Comparison of ENCODE assay signal across 29 cellular contexts in the genomic region with DNA sequence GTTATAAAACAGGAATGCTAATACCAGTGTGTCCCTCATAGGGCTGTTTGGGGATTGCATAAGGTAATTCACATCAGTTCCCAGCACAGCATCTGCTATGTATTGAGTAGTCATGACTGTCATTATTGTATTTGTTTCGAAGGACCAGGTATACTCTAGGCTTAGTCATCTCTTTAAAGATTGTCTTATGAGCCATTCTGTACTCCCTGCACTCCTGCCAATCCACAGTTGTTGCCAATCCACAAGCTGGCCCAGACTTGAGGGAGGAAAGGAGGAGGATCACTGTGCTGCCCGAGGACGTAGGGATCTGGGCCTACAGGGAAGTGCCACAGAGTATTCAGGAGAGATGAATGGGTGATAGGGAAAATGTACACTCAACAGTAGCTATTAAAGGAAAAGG.
DNase-seq lines count a peak whose midpoint lies in the region; ATAC-seq and TF ChIP-seq lines count a peak whose summit lies in the region.
"Had no signal": no experiment of that assay in that cellular context is flagged by ENCODE, and none has a peak within 500 bp of the region (broad histone marks: within the 10 kb centered on the region; RNA-seq: fewer than 3 reads in every experiment).

No MANE protein-coding gene starts in this region.

- no peaks in the 10 kb centered on the region for H4K20me1 ChIP-seq in PC-3 (ENCODE audit: low read length)

- ATAC-seq in PC-3 (peak; percentile 97), GM21576 (IDR thresholded peaks at IDR 0.05; ENCODE audit: unreplicated experiment) (no peak)
- ATAC-seq: activated CD8-positive, alpha-beta T cell treated with anti-CD3 and anti-CD28 coated beads, Interleukin-2, amount 10 ng/mL, durations not matched to agents 7 days and 5 days; activated naive CD8-positive, alpha-beta T cell treated with anti-CD3 and anti-CD28 coated beads, Interleukin-2, amount 50 U/mL, for 24 hours; GM12878; left lobe of liver; pancreas; sciatic nerve had no signal

- CTCF ChIA-PET in PC-3 (lab: Charles Lee), result interaction anchor here (0.9 kb wide), 1 partner anchor 14 kb away, joined by 4 read pairs; no protein-coding TSS in a partner anchor

- no peak overlapping the region for H3K4me2 ChIP-seq in PC-3 (ENCODE audit: low read length)
- H3K4me2 ChIP-seq: BLaER1 treated with 17β-estradiol and CSF1 and Interleukin-3, amounts not matched to agents 10 nM and 100 nM; PC-9 had no signal

- H3F3A ChIP-seq in PC-3 (ENCODE audit: low read length, unreplicated experiment), result no peaks in the 10 kb centered on the region

- no peak overlapping the region for H3K9ac ChIP-seq in PC-3 (ENCODE audit: low read length)
- H3K9ac ChIP-seq: BLaER1 treated with 17β-estradiol and CSF1 and Interleukin-3, amounts not matched to agents 10 nM and 100 nM had no signal

- H3K4me1 ChIP-seq in PC-3 (ENCODE audit: insufficient read depth, low read length), result peaks cover 22% of the 10 kb centered on the region
- peaks cover 6% of the 10 kb centered on the region for H3K4me1 ChIP-seq in BE2C
- no peaks in the 10 kb centered on the region for H3K4me1 ChIP-seq in uterus
- H3K4me1 ChIP-seq: pancreas had no signal

- H3K79me2 ChIP-seq in PC-3 (ENCODE audit: low read length), result no peaks in the 10 kb centered on the region

- peak; percentile 5 for DNase-seq in GM04504 (ENCODE audit: low read depth)
- DNase-seq in PC-3, result peak; percentile 81
- DNase-seq in epithelial cell of prostate (ENCODE audit: low read depth, low spot score), result peak; percentile 86
- peak; percentile 45 for DNase-seq in kidney tubule cell (ENCODE audit: low spot score)
- DNase-seq in BE2C, result no peak
- no peak for DNase-seq in NCI-H345 treated with DMSO at 0.1 percent for 48 hours (lab: John Stamatoyannopoulos, UW; ENCODE audit: unreplicated experiment)
- no peak for DNase-seq in uterus
- DNase-seq: activated CD4-positive, alpha-beta T cell treated with anti-CD3 and anti-CD28 coated beads for 1 hour; activated CD8-positive, alpha-beta T cell treated with anti-CD3 and anti-CD28 coated beads, Interleukin-2, amount 10 ng/mL, durations not matched to agents 7 days and 5 days; activated gamma-delta T cell treated with Interleukin-2 at 50 U/mL for 16 hours; activated naive CD8-positive, alpha-beta T cell treated with anti-CD3 and anti-CD28 coated beads, Interleukin-2, amount 50 U/mL, for 24 hours; activated T-cell treated with anti-CD3 and anti-CD28 coated beads for 4 hours; DND-41; foreskin melanocyte; MM.1S; NCI-H1417; NCI-H2081; NCI-H510A; pancreas; PC-9; stimulated activated naive CD4-positive, alpha-beta T cell treated with Interleukin-2 at 50 U/mL for 16 hours; T-helper 1 cell had no signal

- no peaks in the 10 kb centered on the region for H3K27me3 ChIP-seq in PC-3 (ENCODE audit: low read length)
- no peaks in the 10 kb centered on the region for H3K27me3 ChIP-seq in BE2C
- H3K27me3 ChIP-seq in uterus, result no peaks in the 10 kb centered on the region
- H3K27me3 ChIP-seq: BLaER1 treated with 17β-estradiol and CSF1 and Interleukin-3, amounts not matched to agents 10 nM and 100 nM; pancreas had no signal

- no peaks in the 10 kb centered on the region for H3K9me2 ChIP-seq in PC-3 (replicated peaks; ENCODE audit: low read length)

- POLR2A ChIA-PET in PC-3 (lab: Charles Lee; ENCODE audit: unreplicated experiment), result no interaction called here

- H3K9me3 ChIP-seq in PC-3 (ENCODE audit: low read length), result no peaks in the 10 kb centered on the region
- H3K9me3 ChIP-seq in BE2C, result 0 out of 2 replicates have a peak, but pooled peaks cover 2% of the 10 kb centered on the region
- H3K9me3 ChIP-seq in uterus, result no peaks in the 10 kb centered on the region
- H3K9me3 ChIP-seq: BLaER1 treated with 17β-estradiol and CSF1 and Interleukin-3, amounts not matched to agents 10 nM and 100 nM; pancreas; thoracic aorta had no signal

- H3K36me3 ChIP-seq in PC-3 (ENCODE audit: low read depth, low read length), result no peaks in the 10 kb centered on the region
- peaks cover 3% of the 10 kb centered on the region; the same call in 1 of the 2 replicates for H3K36me3 ChIP-seq in BE2C
- no peaks in the 10 kb centered on the region for H3K36me3 ChIP-seq in uterus
- H3K36me3 ChIP-seq: pancreas, thoracic aorta had no signal

- H3K27ac ChIP-seq in PC-3 (ENCODE audit: low read length), result peak overlapping the region; percentile 32
- H3K27ac ChIP-seq in epithelial cell of prostate, result peak overlapping the region; percentile 30
- H3K27ac ChIP-seq in uterus, result no peak overlapping the region
- H3K27ac ChIP-seq: BLaER1 treated with 17β-estradiol and CSF1 and Interleukin-3, amounts not matched to agents 10 nM and 100 nM; coronary artery; pancreas; PC-9; thoracic aorta had no signal

- no peak for TF ChIP-seq POLR2A in uterus (IDR thresholded peaks at IDR 0.05)

- intact Hi-C loops in PC-3 (cut with micrococcal nuclease), result no loop called here
- intact Hi-C loops in uterus (cut with DNase I; ENCODE audit: low total_unique reads), result no loop called here

- TF ChIP-seq CTCF in PC-3 (conservative IDR thresholded peaks at IDR 0.05; ENCODE audit: low read depth, low read length) (no peak), BE2C (IDR thresholded peaks at IDR 0.05; ENCODE audit: low read depth, low read length) (no peak), uterus (IDR thresholded peaks at IDR 0.05) (no peak)

- H3K4me3 ChIP-seq in PC-3 (ENCODE audit: low read length) (no peak overlapping the region), BE2C (ENCODE audit: low read depth, low read length) (no peak overlapping the region), uterus (no peak overlapping the region)
- H3K4me3 ChIP-seq: BLaER1 treated with 17β-estradiol and CSF1 and Interleukin-3, amounts not matched to agents 10 nM and 100 nM; coronary artery; GM12878; pancreas; PC-9; thoracic aorta had no signal

- no peak overlapping the region for H2AFZ ChIP-seq in PC-3 (ENCODE audit: low read length)
- H2AFZ ChIP-seq: PC-9 had no signal

- BruUV-seq in PC-3 (replicated peaks; lab: Mats Ljungman, UMichigan), result no TSS peak

Comparison
In these comparisons a context has a peak if more than half of its experiments do, and no peak if none do; other contexts are left out.
1. DNase-seq: peak in GM04504 (single experiment), PC-3 (single experiment), epithelial cell of prostate (single experiment) and kidney tubule cell (single experiment); none in BE2C (single experiment), NCI-H345 treated with DMSO at 0.1 percent for 48 hours (single experiment) and uterus (0 of 2).
2. H3K27ac ChIP-seq: peak in PC-3 (single experiment) and epithelial cell of prostate (single experiment); none in uterus (0 of 2).